In genomic region chr6:121794630-121795029, GRCh38 we compare ENCODE assay signal across 12 cellular contexts.
DNase-seq lines count a peak whose midpoint lies in the region; ATAC-seq and TF ChIP-seq lines count a peak whose summit lies in the region.
"Had no signal": no experiment of that assay in that cellular context is flagged by ENCODE, and none has a peak within 500 bp of the region (broad histone marks: within the 10 kb centered on the region; RNA-seq: fewer than 3 reads in every experiment).

No MANE protein-coding gene starts in this region.

- H3K27me3 ChIP-seq in ovary = no peaks in the 10 kb centered on the region

- H3K36me3 ChIP-seq in ovary = no peaks in the 10 kb centered on the region

- 35 to 57% (median 42%) methylated on average over 2 of the region's 2 CpGs for WGBS in ovary, 3 donors

- DNase-seq in AG04449 (ENCODE audit: low read depth, low spot score) = peak; percentile 74
- DNase-seq in HPDE6-E6E7 (ENCODE audit: extremely low spot score) = peak; percentile 70
- DNase-seq in amniotic epithelial cell (ENCODE audit: low read depth) = peak; percentile 93
- DNase-seq in hepatic stellate cell (ENCODE audit: low spot score) = peak; percentile 62
- DNase-seq in ovary = no peak
- DNase-seq in DMS79 (lab: John Stamatoyannopoulos, UW) = no peak
- DNase-seq: CD8-positive, alpha-beta T cell; central memory CD4-positive, alpha-beta T cell; KG1; NCI-H345 had no signal

- H3K4me3 ChIP-seq in AG04449 (ENCODE audit: low read depth, low read length) (no peak overlapping the region), ovary (no peak overlapping the region)

- no peaks in the 10 kb centered on the region for H3K4me1 ChIP-seq in ovary (ENCODE audit: insufficient read depth)

- intact Hi-C loops in ovary (cut with DNase I) = no loop called here

- POLR2A ChIA-PET in AG04449 (lab: Yijun Ruan, JAX) = interaction anchor here (0.8 to 1.0 kb wide), 2 partner anchors 272 to 356 kb away, joined by 3 read pairs; no protein-coding TSS in a partner anchor

- no peak for TF ChIP-seq POLR2A in ovary (IDR thresholded peaks at IDR 0.05)

- H3K9me3 ChIP-seq in ovary = no peaks in the 10 kb centered on the region

- TF ChIP-seq CTCF in AG04449 (IDR thresholded peaks at IDR 0.05; ENCODE audit: insufficient read depth, low read length, missing control alignments) (no peak), ovary (IDR thresholded peaks at IDR 0.05) (no peak)

- CTCF ChIA-PET in AG04449 (lab: Yijun Ruan, JAX) = interaction anchor here (1.0 to 1.1 kb wide), 2 partner anchors 100 to 239 kb away, joined by 3 read pairs; no protein-coding TSS in a partner anchor

- no peak for TF ChIP-seq EP300 in ovary (IDR thresholded peaks at IDR 0.05)

- H3K27ac ChIP-seq in ovary = no peak overlapping the region

- ATAC-seq in HG02678 (IDR thresholded peaks at IDR 0.05; ENCODE audit: unreplicated experiment) (no peak), GM21360 (IDR thresholded peaks at IDR 0.05; ENCODE audit: unreplicated experiment) (no peak)
- ATAC-seq: CD8-positive, alpha-beta T cell had no signal

Comparison
In these comparisons a context has a peak if more than half of its experiments do, and no peak if none do; other contexts are left out.
1. DNase-seq: peak in AG04449 (single experiment), HPDE6-E6E7 (single experiment), amniotic epithelial cell (single experiment) and hepatic stellate cell (single experiment); none in ovary (0 of 5) and DMS79 (single experiment).